Comparison of ENCODE assay signal across 3 cellular contexts in genomic region chr17:224576-224975, GRCh38. TPM values are rescaled to one million over a fixed set of nuclear protein-coding genes. Genes with fewer than 3 reads are reported as not detected.
"Had no signal": no experiment of that assay in that cellular context is flagged by ENCODE, and none has a peak within 500 bp of the region (broad histone marks: within the 10 kb centered on the region; RNA-seq: fewer than 3 reads in every experiment).

No MANE protein-coding gene starts in this region.

RNA-seq across cellular contexts. Expression of gene DOC2B, which starts 43.1 kb away (rescaled TPM):
- total RNA-seq: fibroblast of lung, fibroblast of villous mesenchyme, foreskin keratinocyte had no signal
- polyA plus RNA-seq: fibroblast of lung, foreskin keratinocyte had no signal
